ENCODE assay signal across 1 cellular context in genomic region chr1:233383984-233384383, GRCh38.
TF ChIP-seq lines count a peak whose summit lies in the region.

No MANE protein-coding gene starts in this region.

TF ChIP-seq in A549, 52 proteins besides CTCF, POLR2A, EP300 and RAD21 (continued from another document):
- no peak for TF ChIP-seq E2F6 (IDR thresholded peaks at IDR 0.05; ENCODE audit: borderline replicate concordance, low read depth)
TF ChIP-seq in A549: peak in this region for 1.
